Comparison of ENCODE assay signal across 8 cellular contexts in genomic region chr11:48001438-48002021, GRCh38. TPM values are rescaled to one million over a fixed set of nuclear protein-coding genes. Genes with fewer than 3 reads are reported as not detected.
A peak's percentile ranks its signal among the peaks of the same experiment; 100 is the strongest.
DNase-seq lines count a peak whose midpoint lies in the region; ATAC-seq, FAIRE-seq and TF ChIP-seq lines count a peak whose summit lies in the region.

No MANE protein-coding gene starts in this region.

- H3K36me3 ChIP-seq in adipocyte (ENCODE audit: control insufficient read depth, insufficient read depth, low read length, severe bottlenecking) (no peaks in the 10 kb centered on the region), upper lobe of right lung (no peaks in the 10 kb centered on the region)

- FAIRE-seq in D721Med (lab: Jason Lieb, UNC): no peak

- H3K4me3 ChIP-seq in adipocyte (ENCODE audit: low read length) (no peak overlapping the region), upper lobe of right lung (no peak overlapping the region)

- TF ChIP-seq CTCF in upper lobe of right lung (IDR thresholded peaks at IDR 0.05) (no peak), D721Med (IDR thresholded peaks at IDR 0.05; ENCODE audit: insufficient read depth, missing control alignments) (no peak)

- ATAC-seq in GM18511 (IDR thresholded peaks at IDR 0.05; ENCODE audit: unreplicated experiment) (peak; percentile 74), HG02870 (IDR thresholded peaks at IDR 0.05; ENCODE audit: unreplicated experiment) (peak; percentile 64), upper lobe of right lung (peak; percentile 76)

- no peaks in the 10 kb centered on the region for H3K27me3 ChIP-seq in adipocyte (replicated peaks; ENCODE audit: control insufficient read depth, insufficient read depth, low read length)
- H3K27me3 ChIP-seq in upper lobe of right lung: no peaks in the 10 kb centered on the region

- H3K9me3 ChIP-seq in adipocyte (ENCODE audit: control insufficient read depth, low read length) (no peaks in the 10 kb centered on the region), upper lobe of right lung (no peaks in the 10 kb centered on the region)

- H3K9ac ChIP-seq in adipocyte (ENCODE audit: low read length): no peak overlapping the region

- DNase-seq in RPMI7951 (ENCODE audit: low read depth) (peak; percentile 38), adipocyte (ENCODE audit: low read depth) (peak; percentile 57), mucosa of gallbladder (ENCODE audit: low spot score) (peak; percentile 57), upper lobe of right lung (no peak), D721Med (ENCODE audit: insufficient read length, low spot score) (no peak), NCI-H2227 treated with DMSO at 0.1 percent for 48 hours (lab: John Stamatoyannopoulos, UW) (no peak)

- H3K27ac ChIP-seq in upper lobe of right lung: no peak overlapping the region

- peaks cover 38% of the 10 kb centered on the region for H3K4me1 ChIP-seq in adipocyte (ENCODE audit: control insufficient read depth, insufficient read depth, low read length)
- peaks cover 33% of the 10 kb centered on the region for H3K4me1 ChIP-seq in upper lobe of right lung

- intact Hi-C loops in upper lobe of right lung (cut with DNase I): no loop called here

RNA-seq across cellular contexts. Expression of gene PTPRJ, which starts 21.2 kb away (rescaled TPM):
- total RNA-seq in RPMI7951 (2014; rRNA removed; shearing (Covaris generic)): 13.6 and 14.2 TPM in 2 replicates
- 53.4 TPM for total RNA-seq in mucosa of gallbladder
- 34.9 TPM for total RNA-seq in upper lobe of right lung

Comparison
In these comparisons a context has a peak if more than half of its experiments do, and no peak if none do; other contexts are left out.
1. DNase-seq: peak in RPMI7951 (single experiment), adipocyte (single experiment) and mucosa of gallbladder (single experiment); none in upper lobe of right lung (single experiment), D721Med (single experiment) and NCI-H2227 treated with DMSO at 0.1 percent for 48 hours (single experiment).
2. Peak in every context shown above with its lines, with median percentiles within 50 percentile points of each other: ATAC-seq.